Comparison of ENCODE assay signal across 9 cellular contexts in genomic region chr9:130446111-130446861, GRCh38. TPM values are rescaled to one million over a fixed set of nuclear protein-coding genes. Genes with fewer than 3 reads are reported as not detected.
A peak's percentile ranks its signal among the peaks of the same experiment; 100 is the strongest.
DNase-seq lines count a peak whose midpoint lies in the region; ATAC-seq, FAIRE-seq and TF ChIP-seq lines count a peak whose summit lies in the region.
"Had no signal": no experiment of that assay in that cellular context is flagged by ENCODE, and none has a peak within 500 bp of the region (broad histone marks: within the 10 kb centered on the region; RNA-seq: fewer than 3 reads in every experiment).

No MANE protein-coding gene starts in this region.

- H3K36me3 ChIP-seq in pancreas, result no peaks in the 10 kb centered on the region

- 55 to 61% methylated on average over 15 of the region's 15 CpGs for WGBS in pancreas, 2 donors

- DNase-seq in NCI-H524 (lab: John Stamatoyannopoulos, UW) (peak; percentile 61 to 71), NCI-H524 treated with DMSO at 0.1 percent for 48 hours (lab: John Stamatoyannopoulos, UW) (no peak), Right ventricle myocardium superior (peak; percentile 93), pancreas (peak; percentile 48 to 78 (median 58)), SW 1271 (lab: John Stamatoyannopoulos, UW) (no peak)
- DNase-seq: CD4-positive, CD25-positive, alpha-beta regulatory T cell had no signal

- ATAC-seq in Right ventricle myocardium superior (ENCODE audit: poor library complexity) (peak; percentile 80), pancreas (peak in 3 of 4 donors; percentile 2 to 15 (median 13)), HG02852 (IDR thresholded peaks at IDR 0.05; ENCODE audit: unreplicated experiment) (no peak), HG02970 (IDR thresholded peaks at IDR 0.05; ENCODE audit: low FRiP score, unreplicated experiment) (no peak)

- H3K27ac ChIP-seq in VCaP, result 0 out of 2 replicates have a peak overlapping the region, but pooled peaks have one; percentile 69
- H3K27ac ChIP-seq in pancreas, result peak overlapping the region; percentile 25 to 66 (median 44)

- FAIRE-seq in pancreas (lab: Jason Lieb, UNC), result no peak

- H3K27me3 ChIP-seq in pancreas, result no peaks in the 10 kb centered on the region

- no peaks in the 10 kb centered on the region for H3K9me3 ChIP-seq in pancreas

- peaks cover 13 to 26% (median 14%) of the 10 kb centered on the region in 3 donors for H3K4me1 ChIP-seq in pancreas

- intact Hi-C loops in Right ventricle myocardium superior (cut with DNase I), result no loop called here
- intact Hi-C loops in pancreas (cut with DNase I), result no loop called here

- TF ChIP-seq CTCF in VCaP (conservative IDR thresholded peaks at IDR 0.05) (no peak), pancreas (IDR thresholded peaks at IDR 0.05) (no peak)

- H3K4me3 ChIP-seq in pancreas, result peak overlapping the region in 2 of 4 donors; percentile 60 to 65

RNA-seq across cellular contexts. Expression of gene ASS1, which starts 1.5 kb away (rescaled TPM):
- total RNA-seq in Right ventricle myocardium superior (74.4 TPM), pancreas (10 to 100 TPM; 19.3 to 38.9 (median 23.4) TPM)
- 10 to 100 TPM; 44.4 to 71.4 TPM for polyA plus RNA-seq in pancreas
- total RNA-seq: CD4-positive, CD25-positive, alpha-beta regulatory T cell had no signal
- polyA plus RNA-seq: CD4-positive, CD25-positive, alpha-beta regulatory T cell had no signal

Comparison
In these comparisons a context has a peak if more than half of its experiments do, and no peak if none do; other contexts are left out.
1. DNase-seq: peak in NCI-H524 (2 of 2), Right ventricle myocardium superior (single experiment) and pancreas (6 of 6); none in NCI-H524 treated with DMSO at 0.1 percent for 48 hours (single experiment) and SW 1271 (0 of 2).
2. ATAC-seq: peak in Right ventricle myocardium superior (single experiment) and pancreas (3 of 4); none in HG02852 (single experiment) and HG02970 (single experiment).